ENCODE assay signal across 11 cellular contexts in the genomic region with DNA sequence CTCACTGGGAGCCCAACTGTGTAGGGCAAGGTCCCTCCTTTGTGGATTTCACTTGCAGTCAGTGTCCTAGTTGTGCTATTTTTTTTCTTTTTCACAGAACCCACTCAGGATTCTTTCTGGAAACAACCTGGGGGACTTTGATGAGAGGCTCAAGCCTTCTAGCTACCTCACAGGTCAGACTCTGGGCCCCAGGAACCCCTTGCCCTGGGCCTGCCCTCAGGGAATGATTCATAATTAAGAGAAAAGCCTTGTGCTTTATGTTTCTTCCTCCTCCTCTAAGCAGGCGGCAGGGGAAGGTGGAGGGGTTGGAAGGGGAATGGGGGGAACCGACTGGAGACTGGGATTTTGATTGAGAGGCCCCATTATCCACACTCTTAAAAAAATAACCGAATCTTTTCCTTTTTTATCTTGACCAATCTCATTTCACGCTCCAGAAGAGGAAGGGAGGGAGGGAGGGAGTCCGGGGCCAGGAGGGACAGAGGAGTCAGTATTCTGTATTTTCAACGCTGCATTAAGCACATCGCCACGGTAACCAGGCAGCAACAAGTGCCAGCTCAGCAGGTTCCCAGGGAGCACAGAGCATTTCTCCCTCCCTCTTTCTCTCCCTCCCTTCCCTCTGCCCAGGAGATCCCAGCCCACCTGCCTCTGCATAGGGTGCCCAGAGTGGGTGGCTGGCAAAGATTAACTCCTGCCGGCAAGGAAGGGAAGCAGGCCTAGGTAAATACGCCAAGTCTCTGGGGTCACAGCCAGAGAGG. TPM values are rescaled to one million over a fixed set of nuclear protein-coding genes. Genes with fewer than 3 reads are reported as not detected.
DNase-seq lines count a peak whose midpoint lies in the region; ATAC-seq, FAIRE-seq and TF ChIP-seq lines count a peak whose summit lies in the region.
"Had no signal": no experiment of that assay in that cellular context is flagged by ENCODE, and none has a peak within 500 bp of the region (broad histone marks: within the 10 kb centered on the region; RNA-seq: fewer than 3 reads in every experiment).

No MANE protein-coding gene starts in this region.

- no peak overlapping the region for H3K4me3 Mint-ChIP-seq in CD8-positive, alpha-beta memory T cell

- no peaks in the 10 kb centered on the region for H3K27me3 Mint-ChIP-seq in CD8-positive, alpha-beta memory T cell

- no peaks in the 10 kb centered on the region for H3K9me3 Mint-ChIP-seq in CD8-positive, alpha-beta memory T cell

- POLR2A ChIA-PET in CD8-positive, alpha-beta memory T cell (lab: Charles Lee): no interaction called here

- peak; percentile 31 for ATAC-seq in Right ventricle myocardium superior (ENCODE audit: poor library complexity)

- no peak for DNase-seq in Right ventricle myocardium superior
- no peak for DNase-seq in left ventricle myocardium inferior
- DNase-seq in SW480 (ENCODE audit: low spot score): peak; percentile 62
- DNase-seq in urothelium cell line (ENCODE audit: low spot score): peak; percentile 33
- no peak for DNase-seq in activated CD4-positive, alpha-beta T cell treated with anti-CD3 and anti-CD28 coated beads for 48 hours
- no peak for DNase-seq in CD8-positive, alpha-beta memory T cell
- DNase-seq in AML-193 (lab: John Stamatoyannopoulos, UW): no peak
- DNase-seq: activated CD4-positive, alpha-beta T cell treated with anti-CD3 and anti-CD28 coated beads for 1 hour; upper lobe of left lung had no signal

- no peaks in the 10 kb centered on the region for H3K27me3 ChIP-seq in left ventricle myocardium inferior (ENCODE audit: low read depth)
- no peaks in the 10 kb centered on the region for H3K27me3 ChIP-seq in iPS-20b (ENCODE audit: insufficient read depth, low read length)
- H3K27me3 ChIP-seq in CD8-positive, alpha-beta memory T cell (ENCODE audit: insufficient read depth, low read length, poor library complexity, severe bottlenecking): no peaks in the 10 kb centered on the region
- H3K27me3 ChIP-seq: upper lobe of left lung had no signal

- H3K4me1 ChIP-seq in left ventricle myocardium inferior (peaks cover 13% of the 10 kb centered on the region), iPS-20b (ENCODE audit: insufficient read depth, low read length) (peaks cover 6% of the 10 kb centered on the region; the same call in 1 of the 2 replicates)
- no peaks in the 10 kb centered on the region for H3K4me1 ChIP-seq in CD8-positive, alpha-beta memory T cell (ENCODE audit: insufficient read depth, low read length)

- intact Hi-C loops in Right ventricle myocardium superior (cut with DNase I): no loop called here
- intact Hi-C loops in left ventricle myocardium inferior (cut with micrococcal nuclease): no loop called here

- H3K36me3 ChIP-seq in left ventricle myocardium inferior: no peaks in the 10 kb centered on the region
- no peaks in the 10 kb centered on the region for H3K36me3 ChIP-seq in iPS-20b (ENCODE audit: insufficient read depth, low read depth, low read length)
- H3K36me3 ChIP-seq in CD8-positive, alpha-beta memory T cell (ENCODE audit: insufficient read depth, low read length): no peaks in the 10 kb centered on the region
- H3K36me3 ChIP-seq: upper lobe of left lung had no signal

- H3K4me3 ChIP-seq in left ventricle myocardium inferior (no peak overlapping the region), iPS-20b (ENCODE audit: low read length) (no peak overlapping the region; the same call in 1 of the 2 replicates)
- H3K4me3 ChIP-seq in CD8-positive, alpha-beta memory T cell (ENCODE audit: low read length): no peak overlapping the region
- H3K4me3 ChIP-seq: upper lobe of left lung had no signal

- CTCF ChIA-PET in CD8-positive, alpha-beta memory T cell (lab: Charles Lee): interaction anchor here (1.2 kb wide), 1 partner anchor 13 kb away, joined by 3 read pairs; no protein-coding TSS in a partner anchor

- peaks cover 3 to 13% (median 12%) of the 10 kb centered on the region in 3 donors for H3K4me1 Mint-ChIP-seq in CD8-positive, alpha-beta memory T cell

- H3K9ac ChIP-seq in iPS-20b (ENCODE audit: low read depth, low read length): peak overlapping the region; percentile 12; the same call in 1 of the 2 replicates

- no peaks in the 10 kb centered on the region for H3K36me3 Mint-ChIP-seq in CD8-positive, alpha-beta memory T cell

- H3K9me3 ChIP-seq in left ventricle myocardium inferior (replicated peaks) (no peaks in the 10 kb centered on the region), iPS-20b (ENCODE audit: insufficient read depth, low read depth, low read length) (no peaks in the 10 kb centered on the region)
- no peaks in the 10 kb centered on the region for H3K9me3 ChIP-seq in CD8-positive, alpha-beta memory T cell (ENCODE audit: low read length)
- H3K9me3 ChIP-seq: upper lobe of left lung had no signal

- FAIRE-seq in urothelium cell line (lab: Jason Lieb, UNC): no peak
- FAIRE-seq: endothelial cell of umbilical vein had no signal

- TF ChIP-seq CTCF in left ventricle myocardium inferior (IDR thresholded peaks at IDR 0.05; ENCODE audit: borderline replicate concordance): no peak

- peak overlapping the region in 1 of 8 donors; percentile 26 for H3K27ac Mint-ChIP-seq in CD8-positive, alpha-beta memory T cell

- H3K27ac ChIP-seq in left ventricle myocardium inferior (replicated peaks) (no peak overlapping the region), iPS-20b (ENCODE audit: low read length) (no peak overlapping the region)
- no peak overlapping the region for H3K27ac ChIP-seq in CD8-positive, alpha-beta memory T cell (ENCODE audit: low read depth, low read length)
- H3K27ac ChIP-seq: upper lobe of left lung had no signal

RNA-seq across cellular contexts. Expression of a gene that starts 51.9 kb away (rescaled TPM):
- total RNA-seq in Right ventricle myocardium superior: 2.6 TPM
- 2.2 TPM for total RNA-seq in left ventricle myocardium inferior
- 100 to 1,000 TPM; 192 to 193 TPM for total RNA-seq in CD8-positive, alpha-beta memory T cell
- 42.1 TPM for polyA plus RNA-seq in CD8-positive, alpha-beta memory T cell

RNA-seq across cellular contexts. Expression of a gene that starts 53.0 kb away (rescaled TPM):
- total RNA-seq in Right ventricle myocardium superior (0.35 TPM), left ventricle myocardium inferior (0.44 TPM)
- 1 to 10 TPM; 2.3 TPM for total RNA-seq in CD8-positive, alpha-beta memory T cell
- 0.97 TPM for polyA plus RNA-seq in CD8-positive, alpha-beta memory T cell

Comparison
In these comparisons a context has a peak if more than half of its experiments do, and no peak if none do; other contexts are left out.
1. DNase-seq: peak in SW480 (single experiment) and urothelium cell line (single experiment); none in Right ventricle myocardium superior (single experiment), left ventricle myocardium inferior (single experiment), activated CD4-positive, alpha-beta T cell treated with anti-CD3 and anti-CD28 coated beads for 48 hours (single experiment), CD8-positive, alpha-beta memory T cell (0 of 5) and AML-193 (0 of 2).
2. RNA of a gene that starts 51.9 kb away (total RNA-seq): 192 to 193 TPM in CD8-positive, alpha-beta memory T cell; 2.6 TPM in Right ventricle myocardium superior (single experiment) and 2.2 TPM in left ventricle myocardium inferior (single experiment); every median in the first group is over 10 times any median in the second.